In genomic region chr6:114167583-114168576, GRCh38 we compare ENCODE assay signal across 14 cellular contexts.
DNase-seq lines count a peak whose midpoint lies in the region; TF ChIP-seq lines count a peak whose summit lies in the region.
"Had no signal": no experiment of that assay in that cellular context is flagged by ENCODE, and none has a peak within 500 bp of the region (broad histone marks: within the 10 kb centered on the region; RNA-seq: fewer than 3 reads in every experiment).

No MANE protein-coding gene starts in this region.

- no peak overlapping the region for H2BK120ac ChIP-seq in H9 (ENCODE audit: low read depth, low read length, poor library complexity, severe bottlenecking)

- no peak overlapping the region for H3K4ac ChIP-seq in H9 (ENCODE audit: low read depth, low read length)

- H3K23me2 ChIP-seq in H9 (ENCODE audit: insufficient read length, low read depth, low read length, poor library complexity, severe bottlenecking): no peaks in the 10 kb centered on the region

- H3K27ac Mint-ChIP-seq in H9: peak overlapping the region in 2 of 3 experiments; percentile 15 to 41; a peak in 5 of 7 replicates
- no peak overlapping the region for H3K27ac Mint-ChIP-seq in immature natural killer cell
- H3K27ac Mint-ChIP-seq: B cell; CD4-positive, alpha-beta T cell had no signal

- no peaks in the 10 kb centered on the region for H3K79me2 ChIP-seq in H9 (ENCODE audit: insufficient read depth, low read length)

- H2BK15ac ChIP-seq in H9 (ENCODE audit: low read depth, low read length): no peak overlapping the region

- H3K27me3 Mint-ChIP-seq in H9 (ENCODE audit: low read depth): no peaks in the 10 kb centered on the region
- H3K27me3 Mint-ChIP-seq in immature natural killer cell (ENCODE audit: low read depth in 3 of 3): no peaks in the 10 kb centered on the region
- H3K27me3 Mint-ChIP-seq: B cell; CD4-positive, alpha-beta T cell had no signal

- H3T11ph ChIP-seq in H9 (ENCODE audit: low read length): no peak overlapping the region

- no peak overlapping the region for H2AK5ac ChIP-seq in H9 (ENCODE audit: insufficient read length, low read length)

- H3K56ac ChIP-seq in H9 (ENCODE audit: insufficient read length, low read depth, low read length): no peak overlapping the region

- no peaks in the 10 kb centered on the region for H3K4me1 ChIP-seq in H9 (ENCODE audit: insufficient read depth, low read length)

- H3K4me1 Mint-ChIP-seq in H9: peaks cover 24 to 41% of the 10 kb centered on the region in 2 experiments
- H3K4me1 Mint-ChIP-seq in immature natural killer cell: no peaks in the 10 kb centered on the region
- H3K4me1 Mint-ChIP-seq: B cell had no signal

- H2BK5ac ChIP-seq in H9 (ENCODE audit: insufficient read length, low read length): no peak overlapping the region

- H3K14ac ChIP-seq in H9 (ENCODE audit: insufficient read depth, low read length): no peak overlapping the region; the same call in 1 of the 2 replicates

- H3K4me3 Mint-ChIP-seq in H9 (no peak overlapping the region), immature natural killer cell (no peak overlapping the region)
- H3K4me3 Mint-ChIP-seq: B cell; CD4-positive, alpha-beta T cell had no signal

- H4K20me1 ChIP-seq in H9 (ENCODE audit: control insufficient read depth, insufficient read depth, insufficient read length): no peaks in the 10 kb centered on the region

- no peak overlapping the region for H4K91ac ChIP-seq in H9 (ENCODE audit: insufficient read length, low read depth, low read length)

- no peak for TF ChIP-seq CTCF in H9 (conservative IDR thresholded peaks at IDR 0.05)

- no peak overlapping the region for H3K18ac ChIP-seq in H9 (ENCODE audit: insufficient read length, low read depth, low read length)

- no peak overlapping the region for H2BK12ac ChIP-seq in H9 (ENCODE audit: insufficient read length, low read depth, low read length)

- H3K23ac ChIP-seq in H9 (ENCODE audit: insufficient read length, low read depth, low read length): no peak overlapping the region

- WGBS in H9 (ENCODE audit: extremely low coverage, insufficient read length, low lambda C conversion rate): 100% methylated on average over 3 of the region's 13 CpGs

- no peak overlapping the region for H3K9ac ChIP-seq in H9 (ENCODE audit: extremely low read depth, insufficient read length, low read length)

- no peak overlapping the region for H2AFZ ChIP-seq in H9 (ENCODE audit: low read length)

- DNase-seq in H9 (no peak), HuH-7.5 (ENCODE audit: low spot score) (peak; percentile 9), globus pallidus (ENCODE audit: low spot score) (peak; percentile 33), pons (ENCODE audit: low spot score) (peak; percentile 37), NCI-H1048 (lab: John Stamatoyannopoulos, UW) (no peak), immature natural killer cell (no peak), Kasumi-1 (lab: John Stamatoyannopoulos, UW) (no peak)
- DNase-seq: CD4-positive, alpha-beta T cell; DMS79 treated with DMSO at 0.1 percent for 48 hours; GDM1; NCI-H1694; NCI-H2171; NCI-H446 treated with DMSO at 0.1 percent for 48 hours had no signal

- no peak overlapping the region for H2BK20ac ChIP-seq in H9 (ENCODE audit: low read depth, low read length, poor library complexity, severe bottlenecking)

- H3K9me3 Mint-ChIP-seq in H9: no peaks in the 10 kb centered on the region
- no peaks in the 10 kb centered on the region for H3K9me3 Mint-ChIP-seq in immature natural killer cell
- H3K9me3 Mint-ChIP-seq: CD4-positive, alpha-beta T cell had no signal

- H4K8ac ChIP-seq in H9 (replicated peaks; ENCODE audit: insufficient read length, low read depth, low read length): no peak overlapping the region

- no peak overlapping the region for H3K27ac ChIP-seq in H9 (ENCODE audit: insufficient read length, low read depth, low read length)

- no peaks in the 10 kb centered on the region for H3K9me3 ChIP-seq in H9 (ENCODE audit: control insufficient read depth, low read depth, low read length)

- H3K36me3 Mint-ChIP-seq in H9 (ENCODE audit: insufficient read depth in 1 of 3, low read depth in 3 of 3): peaks cover 0 to 32% (median 21%) of the 10 kb centered on the region in 3 experiments; a peak in 4 of 7 replicates
- no peaks in the 10 kb centered on the region for H3K36me3 Mint-ChIP-seq in immature natural killer cell

- no peak overlapping the region for H4K5ac ChIP-seq in H9 (ENCODE audit: insufficient read length, low read depth, low read length)

- H3K79me1 ChIP-seq in H9 (ENCODE audit: insufficient read depth, low read depth, low read length, poor library complexity, severe bottlenecking): no peaks in the 10 kb centered on the region

- no peaks in the 10 kb centered on the region for H3K27me3 ChIP-seq in H9 (ENCODE audit: insufficient read depth, low read length)

- H3K4me2 ChIP-seq in H9 (ENCODE audit: insufficient read depth, insufficient read length, low read length): no peak overlapping the region

Comparison
In these comparisons a context has a peak if more than half of its experiments do, and no peak if none do; other contexts are left out.
1. DNase-seq: peak in HuH-7.5 (single experiment), globus pallidus (single experiment) and pons (single experiment); none in H9 (single experiment), NCI-H1048 (single experiment), immature natural killer cell (0 of 3) and Kasumi-1 (0 of 2).
2. H3K27ac Mint-ChIP-seq: peak in H9 (2 of 3); none in immature natural killer cell (0 of 6).